In the genomic region with DNA sequence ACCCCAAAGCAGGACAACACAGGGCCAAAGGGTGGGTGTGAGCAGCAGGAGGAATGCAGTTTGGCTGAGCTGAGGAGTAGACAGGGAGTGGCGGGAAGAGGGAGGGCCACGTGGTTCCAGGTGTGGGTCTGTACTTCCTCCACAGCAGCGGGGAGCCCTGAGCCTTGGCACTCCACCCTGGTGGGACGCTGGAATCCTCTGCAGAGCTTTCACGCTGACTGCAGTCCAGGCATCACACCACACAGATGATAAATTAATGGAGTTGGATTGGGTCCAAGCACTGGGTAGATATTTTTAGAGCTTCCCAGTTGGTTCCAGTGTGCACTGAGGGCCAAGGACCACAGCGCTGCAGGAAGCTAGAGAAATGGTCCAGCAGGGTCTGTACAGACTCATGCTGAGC, we compare ENCODE assay signal across 17 cellular contexts.
A peak's percentile ranks its signal among the peaks of the same experiment; 100 is the strongest.
DNase-seq lines count a peak whose midpoint lies in the region; ATAC-seq and TF ChIP-seq lines count a peak whose summit lies in the region.
"Had no signal": no experiment of that assay in that cellular context is flagged by ENCODE, and none has a peak within 500 bp of the region (broad histone marks: within the 10 kb centered on the region; RNA-seq: fewer than 3 reads in every experiment).

No MANE protein-coding gene starts in this region.

- no peak overlapping the region for H3K27ac ChIP-seq in lower lobe of right lung
- H3K27ac ChIP-seq: PC-9 had no signal

- ATAC-seq in Right ventricle myocardium superior (ENCODE audit: poor library complexity) (peak; percentile 60), Right ventricle myocardium inferior (no peak), left cardiac atrium (peak; percentile 39 to 57), sciatic nerve (peak; percentile 14), HG03439 (IDR thresholded peaks at IDR 0.05; ENCODE audit: unreplicated experiment) (no peak), lower lobe of right lung (no peak)

- H3K9me3 ChIP-seq in lower lobe of right lung: no peaks in the 10 kb centered on the region
- H3K9me3 ChIP-seq: Caco-2 had no signal

- H3K4me3 ChIP-seq in lower lobe of right lung: no peak overlapping the region
- H3K4me3 ChIP-seq: PC-9 had no signal

- no peaks in the 10 kb centered on the region for H3K27me3 ChIP-seq in lower lobe of right lung (ENCODE audit: low read depth)

- H3K36me3 ChIP-seq in lower lobe of right lung: no peaks in the 10 kb centered on the region

- intact Hi-C loops in Right ventricle myocardium superior (cut with DNase I): no loop called here
- intact Hi-C loops in Right ventricle myocardium inferior (cut with DNase I): no loop called here
- intact Hi-C loops in left cardiac atrium (cut with DNase I): loop anchor here in 1 of 2 donors (5.0 kb wide), 2 partner anchors 70 to 95 kb away; no protein-coding TSS in a partner anchor
- intact Hi-C loops in sciatic nerve (cut with DNase I): no loop called here
- intact Hi-C loops in lower lobe of right lung (cut with DNase I): no loop called here

- TF ChIP-seq CTCF in lower lobe of right lung (IDR thresholded peaks at IDR 0.05): no peak

- H3K4me1 ChIP-seq in lower lobe of right lung: no peaks in the 10 kb centered on the region
- H3K4me1 ChIP-seq: Caco-2 had no signal

- DNase-seq in Right ventricle myocardium superior (no peak), Right ventricle myocardium inferior (ENCODE audit: missing footprints) (no peak), astrocyte of the hippocampus (ENCODE audit: low read depth, low spot score) (peak; percentile 33), left cardiac atrium (no peak), sciatic nerve (ENCODE audit: low spot score) (no peak), lower lobe of right lung (no peak)
- DNase-seq in activated CD4-positive, alpha-beta T cell treated with anti-CD3 and anti-CD28 coated beads, Interleukin-2, amount 50 U/mL, for 48 hours: no peak
- DNase-seq: GDM1, GOT3, HFFc6, KBM-7, NCI-H1092, NCI-H446 treated with DMSO at 0.1 percent for 48 hours, NCI-H774, PC-9 had no signal

Comparison
In these comparisons a context has a peak if more than half of its experiments do, and no peak if none do; other contexts are left out.
1. ATAC-seq: peak in Right ventricle myocardium superior (single experiment), left cardiac atrium (2 of 2) and sciatic nerve (single experiment); none in Right ventricle myocardium inferior (single experiment), HG03439 (single experiment) and lower lobe of right lung (0 of 2).